In genomic region chr13:113835461-113836274, GRCh38 we compare ENCODE assay signal across 9 cellular contexts. TPM values are rescaled to one million over a fixed set of nuclear protein-coding genes. Genes with fewer than 3 reads are reported as not detected.
DNase-seq lines count a peak whose midpoint lies in the region; TF ChIP-seq lines count a peak whose summit lies in the region.
"Had no signal": no experiment of that assay in that cellular context is flagged by ENCODE, and none has a peak within 500 bp of the region (broad histone marks: within the 10 kb centered on the region; RNA-seq: fewer than 3 reads in every experiment).

No MANE protein-coding gene starts in this region.

- peak; percentile 79 for DNase-seq in DMS 273 (lab: John Stamatoyannopoulos, UW; ENCODE audit: unreplicated experiment)
- peak; percentile 82 for DNase-seq in HFFc6
- DNase-seq in T1000 (lab: John Stamatoyannopoulos, UW) = peak; percentile 76
- peak; percentile 37 for DNase-seq in kidney tubule cell (ENCODE audit: low spot score)
- DNase-seq in NCI-H1436 (lab: John Stamatoyannopoulos, UW) = no peak
- DNase-seq in NCI-H748 (lab: John Stamatoyannopoulos, UW; ENCODE audit: unreplicated experiment) = no peak
- no peak for DNase-seq in NOMO-1 treated with dmso at 0.1 percent for 144 hours (lab: John Stamatoyannopoulos, UW; ENCODE audit: unreplicated experiment)
- DNase-seq in NCI-H1436 treated with DMSO at 0.1 percent for 48 hours (lab: John Stamatoyannopoulos, UW) = no peak
- DNase-seq: anterior cingulate cortex had no signal

- H3K27me3 Mint-ChIP-seq in HFFc6 (ENCODE audit: insufficient read depth) = peaks cover 21% of the 10 kb centered on the region

- no peak overlapping the region for H3K4me3 Mint-ChIP-seq in HFFc6

- peaks cover 28% of the 10 kb centered on the region; the same call in 1 of the 2 replicates for H3K36me3 Mint-ChIP-seq in HFFc6 (ENCODE audit: low read depth)

- TF ChIP-seq CTCF in HFFc6 (IDR thresholded peaks at IDR 0.05) = peak; percentile 7; the same call in 1 of the 2 replicates

- H3K27ac Mint-ChIP-seq in HFFc6 = peak overlapping the region; percentile 61

- H3K9me3 Mint-ChIP-seq in HFFc6 = no peaks in the 10 kb centered on the region

- H3K4me1 Mint-ChIP-seq in HFFc6 (ENCODE audit: low read depth) = peaks cover 35% of the 10 kb centered on the region

RNA-seq across cellular contexts. Expression of gene GAS6, which starts 28.2 kb away (rescaled TPM):
- 100 to 1,000 TPM; 669 to 813 (median 715) TPM for total RNA-seq in HFFc6 (2021; fragmentation: NEBNext Ultra II Directional; extraction: Animal tissue kit (Norgen Biotek cat#: 25700))

Comparison
In these comparisons a context has a peak if more than half of its experiments do, and no peak if none do; other contexts are left out.
1. DNase-seq: peak in DMS 273 (single experiment), HFFc6 (single experiment), T1000 (single experiment) and kidney tubule cell (single experiment); none in NCI-H1436 (single experiment), NCI-H748 (single experiment), NOMO-1 treated with dmso at 0.1 percent for 144 hours (single experiment) and NCI-H1436 treated with DMSO at 0.1 percent for 48 hours (single experiment).